ENCODE assay signal across 8 cellular contexts in the genomic region with DNA sequence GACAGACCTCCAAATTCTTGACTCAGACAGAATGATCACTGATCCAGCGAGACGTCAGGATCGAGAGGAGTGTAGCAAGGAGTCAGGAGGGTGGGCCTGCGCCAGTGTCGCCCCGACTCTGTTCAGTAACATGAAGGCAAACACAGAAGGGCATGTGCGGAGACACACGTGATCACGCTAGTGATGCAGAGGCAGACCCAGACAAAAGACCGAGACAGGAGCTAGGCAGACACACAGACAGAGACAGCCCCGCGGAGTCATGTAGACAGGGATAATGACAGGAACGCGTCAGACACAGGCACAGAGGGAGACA. TPM values are rescaled to one million over a fixed set of nuclear protein-coding genes. Genes with fewer than 3 reads are reported as not detected.
DNase-seq lines count a peak whose midpoint lies in the region; ATAC-seq and TF ChIP-seq lines count a peak whose summit lies in the region.

No MANE protein-coding gene starts in this region.

- peak overlapping the region; percentile 97 to 100 (median 100) for H3K27ac ChIP-seq in gastrocnemius medialis

- H3K9me3 ChIP-seq in gastrocnemius medialis, result no peaks in the 10 kb centered on the region

- peaks cover 46% of the 10 kb centered on the region for H3K4me1 Mint-ChIP-seq in activated naive CD4-positive, alpha-beta T cell treated with anti-CD3 and anti-CD28 coated beads, Interleukin-2, amount 50 U/mL, for 24 hours

- H3K27me3 Mint-ChIP-seq in activated naive CD4-positive, alpha-beta T cell treated with anti-CD3 and anti-CD28 coated beads, Interleukin-2, amount 50 U/mL, for 24 hours, result no peaks in the 10 kb centered on the region

- H3K4me1 ChIP-seq in gastrocnemius medialis, result peaks cover 55 to 63% of the 10 kb centered on the region in 2 donors

- in situ Hi-C loops in SK-MEL-5 (cut with HindIII; ENCODE audit: low pct_unique_long_range_greater_than_20kb, low sequenced_read_pairs) (no loop called here), gastrocnemius medialis (cut with MboI; ENCODE audit: low sequenced_read_pairs in 4 of 4) (loop anchor here in 1 of 4 donors (5.0 kb wide), 1 partner anchor 311 kb away; a partner anchor contains a TSS)

- no peak for TF ChIP-seq POLR2A in gastrocnemius medialis (IDR thresholded peaks at IDR 0.05)

- H3K9me3 Mint-ChIP-seq in activated naive CD4-positive, alpha-beta T cell treated with anti-CD3 and anti-CD28 coated beads, Interleukin-2, amount 50 U/mL, for 24 hours, result no peaks in the 10 kb centered on the region

- H3K27ac Mint-ChIP-seq in activated naive CD4-positive, alpha-beta T cell treated with anti-CD3 and anti-CD28 coated beads, Interleukin-2, amount 50 U/mL, for 24 hours, result peak overlapping the region; percentile 90

- TF ChIP-seq CTCF in fibroblast of mammary gland (conservative IDR thresholded peaks at IDR 0.05; ENCODE audit: control insufficient read depth, insufficient read depth, low read depth, low read length) (no peak), gastrocnemius medialis (IDR thresholded peaks at IDR 0.05 in 4 of 5, conservative IDR thresholded peaks at IDR 0.05 in 1 of 5) (no peak)

- H3K4me3 Mint-ChIP-seq in activated naive CD4-positive, alpha-beta T cell treated with anti-CD3 and anti-CD28 coated beads, Interleukin-2, amount 50 U/mL, for 24 hours, result peak overlapping the region; percentile 98

- H3K36me3 Mint-ChIP-seq in activated naive CD4-positive, alpha-beta T cell treated with anti-CD3 and anti-CD28 coated beads, Interleukin-2, amount 50 U/mL, for 24 hours, result peaks cover 10% of the 10 kb centered on the region

- H3K36me3 ChIP-seq in gastrocnemius medialis, result peaks cover 0 to 8% of the 10 kb centered on the region in 2 donors

- ATAC-seq in gastrocnemius medialis, result peak; percentile 0 to 6
- ATAC-seq in HG03520 (IDR thresholded peaks at IDR 0.05; ENCODE audit: unreplicated experiment), result no peak

- DNase-seq in activated naive CD4-positive, alpha-beta T cell treated with anti-CD3 and anti-CD28 coated beads, Interleukin-2, amount 50 U/mL, for 16 hours, result no peak
- DNase-seq in SK-MEL-5 (ENCODE audit: low read depth, low spot score) (peak; percentile 53), fibroblast of mammary gland (ENCODE audit: low read depth) (no peak), gastrocnemius medialis (no peak), HPDE6-E6E7 (ENCODE audit: extremely low spot score) (no peak), superior temporal gyrus (ENCODE audit: extremely low spot score) (no peak)

- intact Hi-C loops in gastrocnemius medialis (cut with DNase I; ENCODE audit: low total_unique reads), result loop anchor here (5.0 to 10.0 kb wide), 5 partner anchors 279 to 604 kb away; a partner anchor contains a TSS

- H3K4me3 ChIP-seq in fibroblast of mammary gland (ENCODE audit: control insufficient read depth, low read depth, low read length), result peak overlapping the region; percentile 50
- H3K4me3 ChIP-seq in gastrocnemius medialis, result peak overlapping the region; percentile 80 to 96 (median 88)

- H3K27me3 ChIP-seq in gastrocnemius medialis, result no peaks in the 10 kb centered on the region

RNA-seq across cellular contexts. Expression of a gene that starts 7.2 kb away (rescaled TPM):
- total RNA-seq in SK-MEL-5 (2014; rRNA removed; shearing (Covaris generic)), result 1.6 and 2.4 TPM in 2 replicates
- polyA plus RNA-seq in SK-MEL-5 (2015; cell fraction: cytosol; rRNA removed), result 12.0 and 18.1 TPM in 2 replicates
- polyA plus RNA-seq in SK-MEL-5 (2015; cell fraction: nucleus; rRNA removed), result 18.7 and 19.8 TPM in 2 replicates
- total RNA-seq in gastrocnemius medialis, result 1 to 10 TPM; 1.9 to 8.2 (median 4.4) TPM

RNA-seq across cellular contexts. Expression of a gene that starts 13.6 kb away (rescaled TPM):
- 0.18 and 0.80 TPM in 2 replicates for total RNA-seq in SK-MEL-5 (2014; rRNA removed; shearing (Covaris generic))
- polyA plus RNA-seq in SK-MEL-5 (2015; cell fraction: cytosol; rRNA removed), result 0.51 and 0.60 TPM in 2 replicates
- polyA plus RNA-seq in SK-MEL-5 (2015; cell fraction: nucleus; rRNA removed), result 6.4 and 14.9 TPM in 2 replicates
- total RNA-seq in gastrocnemius medialis, result 10 to 100 TPM; 18.8 to 56.8 (median 27.9) TPM

RNA-seq across cellular contexts. Expression of a gene that starts 16.1 kb away (rescaled TPM):
- total RNA-seq in SK-MEL-5 (2014; rRNA removed; shearing (Covaris generic)), result 74.5 and 83.3 TPM in 2 replicates
- 55.6 and 83.4 TPM in 2 replicates for polyA plus RNA-seq in SK-MEL-5 (2015; cell fraction: cytosol; rRNA removed)
- polyA plus RNA-seq in SK-MEL-5 (2015; cell fraction: nucleus; rRNA removed), result 6.4 and 9.3 TPM in 2 replicates
- total RNA-seq in gastrocnemius medialis, result 100 to 1,000 TPM in 2 of 4 donors, 10 to 100 TPM in 2; 57.4 to 133 (median 96.6) TPM

RNA-seq across cellular contexts. Expression of a gene that starts 16.5 kb away (rescaled TPM):
- 7.2 and 7.5 TPM in 2 replicates for total RNA-seq in SK-MEL-5 (2014; rRNA removed; shearing (Covaris generic))
- polyA plus RNA-seq in SK-MEL-5 (2015; cell fraction: cytosol; rRNA removed), result 4.5 and 10.7 TPM in 2 replicates
- polyA plus RNA-seq in SK-MEL-5 (2015; cell fraction: nucleus; rRNA removed), result 10.9 and 13.6 TPM in 2 replicates
- total RNA-seq in gastrocnemius medialis, result 10 to 100 TPM in 2 of 4 donors, 1 to 10 TPM in 2; 4.1 to 14.7 (median 9.0) TPM

RNA-seq across cellular contexts. Expression of a gene that starts 47.3 kb away (rescaled TPM):
- 68.4 and 74.0 TPM in 2 replicates for total RNA-seq in SK-MEL-5 (2014; rRNA removed; shearing (Covaris generic))
- polyA plus RNA-seq in SK-MEL-5 (2015; cell fraction: cytosol; rRNA removed), result 77.6 and 110 TPM in 2 replicates
- polyA plus RNA-seq in SK-MEL-5 (2015; cell fraction: nucleus; rRNA removed), result 268 and 271 TPM in 2 replicates
- 1 to 10 TPM; 5.4 to 7.7 (median 6.0) TPM for total RNA-seq in gastrocnemius medialis

Comparison
In these comparisons a context has a peak if more than half of its experiments do, and no peak if none do; other contexts are left out.
1. RNA of a gene that starts 13.6 kb away (total RNA-seq): 18.8 to 56.8 TPM in gastrocnemius medialis; 0.18 to 0.80 TPM in SK-MEL-5; every median in the first group is over 10 times any median in the second.